ENCODE assay signal across 11 cellular contexts in the genomic region with DNA sequence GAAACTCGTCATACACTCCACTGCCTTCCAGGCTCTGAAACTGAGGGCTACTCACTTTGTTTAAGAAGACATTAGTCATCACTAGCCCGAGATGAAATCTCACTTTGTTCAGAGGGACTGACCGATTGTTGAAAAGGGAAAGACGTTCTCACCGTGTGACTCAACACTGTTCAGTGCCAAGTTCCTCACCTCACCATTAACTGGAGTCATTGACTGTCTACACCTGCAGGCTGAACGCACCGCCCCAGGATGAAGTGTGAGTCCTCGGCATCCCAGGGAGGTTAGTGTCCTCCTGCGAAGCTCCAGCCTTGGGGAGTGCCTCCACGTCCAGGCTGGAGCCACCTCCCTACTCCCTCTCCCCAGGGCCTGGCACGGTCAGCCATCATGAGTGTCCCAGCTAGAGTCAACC. TPM values are rescaled to one million over a fixed set of nuclear protein-coding genes. Genes with fewer than 3 reads are reported as not detected.
A peak's percentile ranks its signal among the peaks of the same experiment; 100 is the strongest.
DNase-seq lines count a peak whose midpoint lies in the region; TF ChIP-seq lines count a peak whose summit lies in the region.
"Had no signal": no experiment of that assay in that cellular context is flagged by ENCODE, and none has a peak within 500 bp of the region (broad histone marks: within the 10 kb centered on the region; RNA-seq: fewer than 3 reads in every experiment).

No MANE protein-coding gene starts in this region.

- CTCF ChIA-PET in AG04450 (lab: Charles Lee), result no interaction called here

- POLR2A ChIA-PET in AG04450 (lab: Yijun Ruan, JAX), result no interaction called here

- peaks cover 3% of the 10 kb centered on the region for H3K9me3 ChIP-seq in AG04450 (ENCODE audit: control insufficient read depth, insufficient read depth, low read length)

- no peak for TF ChIP-seq CTCF in AG04450 (IDR thresholded peaks at IDR 0.05; ENCODE audit: low read depth, low read length)

- H3K4me3 ChIP-seq in AG04450 (ENCODE audit: low read depth, low read length), result no peak overlapping the region

- H3K27ac ChIP-seq in AG04450 (ENCODE audit: low read depth, low read length), result no peak overlapping the region

- H3K27me3 ChIP-seq in AG04450 (ENCODE audit: control insufficient read depth, insufficient read depth, low read length), result peaks cover 15% of the 10 kb centered on the region

- DNase-seq in AG04450 (ENCODE audit: low read depth, low spot score) (peak; percentile 20), H4 (ENCODE audit: low spot score) (peak; percentile 85), SW480 (ENCODE audit: low spot score) (peak; percentile 89), glomerular endothelial cell (ENCODE audit: extremely low read depth, low read depth, low spot score) (peak; percentile 75), activated gamma-delta T cell treated with Interleukin-2 at 50 U/mL for 16 hours (no peak), T-helper 2 cell (no peak), GM19238 (ENCODE audit: insufficient read length, low spot score) (no peak)
- DNase-seq in stimulated activated CD4-positive, alpha-beta T cell treated with anti-CD3 and anti-CD28 coated beads, Interleukin-12 subunit alpha, Interleukin-12 subunit beta, amount 100 ng/mL, for 4 hours, result no peak
- DNase-seq: activated T-cell treated with anti-CD3 and anti-CD28 coated beads, Interleukin-2, amount 50 U/mL, for 48 hours; DMS79; endodermal cell had no signal

RNA-seq across cellular contexts. Expression of gene FADD, which starts 30.4 kb away (rescaled TPM):
- 29.3 and 35.8 TPM in 2 replicates for polyA plus RNA-seq in AG04450 (2011; rRNA removed)
- polyA minus RNA-seq in AG04450 (2011; rRNA and poly(A)+ RNA removed), result 31.5 and 40.2 TPM in 2 replicates
- 23.2 and 35.2 TPM in 2 replicates for total RNA-seq in H4 (2014; rRNA removed; shearing (Covaris generic))
- 38.7 and 38.8 TPM in 2 replicates for total RNA-seq in glomerular endothelial cell

RNA-seq across cellular contexts. Expression of gene PPFIA1, which starts 37.0 kb away (rescaled TPM):
- 32.9 and 39.9 TPM in 2 replicates for polyA plus RNA-seq in AG04450 (2011; rRNA removed)
- 91.4 and 113 TPM in 2 replicates for polyA minus RNA-seq in AG04450 (2011; rRNA and poly(A)+ RNA removed)
- total RNA-seq in H4 (2014; rRNA removed; shearing (Covaris generic)), result 14.8 and 17.6 TPM in 2 replicates
- 29.3 and 42.1 TPM in 2 replicates for total RNA-seq in glomerular endothelial cell

Comparison
In these comparisons a context has a peak if more than half of its experiments do, and no peak if none do; other contexts are left out.
1. DNase-seq: peak in AG04450 (single experiment), H4 (single experiment), SW480 (single experiment) and glomerular endothelial cell (single experiment); none in activated gamma-delta T cell treated with Interleukin-2 at 50 U/mL for 16 hours (single experiment), T-helper 2 cell (0 of 5), GM19238 (single experiment) and stimulated activated CD4-positive, alpha-beta T cell treated with anti-CD3 and anti-CD28 coated beads, Interleukin-12 subunit alpha, Interleukin-12 subunit beta, amount 100 ng/mL, for 4 hours (single experiment).